10 cellular contexts compared by ENCODE assay signal in genomic region chr3:60081381-60082095, GRCh38.
DNase-seq lines count a peak whose midpoint lies in the region; ATAC-seq and TF ChIP-seq lines count a peak whose summit lies in the region.
"Had no signal": no experiment of that assay in that cellular context is flagged by ENCODE, and none has a peak within 500 bp of the region (broad histone marks: within the 10 kb centered on the region; RNA-seq: fewer than 3 reads in every experiment).

No MANE protein-coding gene starts in this region.

- no peak overlapping the region for H2AFZ ChIP-seq in OCI-LY3 (ENCODE audit: low read depth, low read length)

- peak overlapping the region; percentile 11; the same call in 1 of the 2 replicates for H3K4me3 ChIP-seq in OCI-LY3 (ENCODE audit: low read length)

- peak overlapping the region; percentile 26 for H3K4me2 ChIP-seq in OCI-LY3 (ENCODE audit: low read length)

- no peak for TF ChIP-seq CTCF in OCI-LY3 (IDR thresholded peaks at IDR 0.05; ENCODE audit: low read depth, low read length)

- peak overlapping the region; percentile 47 for H3K4me3 Mint-ChIP-seq in activated naive CD4-positive, alpha-beta T cell treated with anti-CD3 and anti-CD28 coated beads for 36 hours
- H3K4me3 Mint-ChIP-seq in stimulated activated memory B cell treated with anti-CD40 and anti-IgM and Interleukin-4, amounts not matched to agents 10 μg/mL and 1 μg/mL and 100 μg/mL, for 72 hours, result peak overlapping the region; percentile 10

- H3K36me3 ChIP-seq in OCI-LY3 (replicated peaks; ENCODE audit: low read depth, low read length), result no peaks in the 10 kb centered on the region

- H4K20me1 ChIP-seq in OCI-LY3 (ENCODE audit: insufficient read depth, low read length), result no peaks in the 10 kb centered on the region

- H3K9ac ChIP-seq in OCI-LY3 (ENCODE audit: low read length), result no peak overlapping the region

- H3K9me3 ChIP-seq in OCI-LY3 (ENCODE audit: insufficient read depth, low read length), result peaks cover 6% of the 10 kb centered on the region; the same call in 1 of the 2 replicates

- H3K4me1 ChIP-seq in OCI-LY3 (ENCODE audit: low read length), result peaks cover 16% of the 10 kb centered on the region

- ATAC-seq in HG02938 (IDR thresholded peaks at IDR 0.05; ENCODE audit: unreplicated experiment) (peak; percentile 67), HG03280 (IDR thresholded peaks at IDR 0.05; ENCODE audit: unreplicated experiment) (no peak)
- ATAC-seq in stimulated activated memory B cell treated with anti-CD40 and anti-IgM and Interleukin-4, amounts not matched to agents 10 μg/mL and 1 μg/mL and 100 μg/mL, for 72 hours, result peak; percentile 43

- no peaks in the 10 kb centered on the region for H3K79me2 ChIP-seq in OCI-LY3 (ENCODE audit: low read length)

- CTCF ChIA-PET in activated naive CD4-positive, alpha-beta T cell treated with anti-CD3 and anti-CD28 coated beads for 36 hours (lab: Charles Lee), result interaction anchor here (1.4 kb wide), 1 partner anchor 28 kb away, joined by 3 read pairs; no protein-coding TSS in a partner anchor

- peaks cover 5% of the 10 kb centered on the region for H3K9me3 Mint-ChIP-seq in activated naive CD4-positive, alpha-beta T cell treated with anti-CD3 and anti-CD28 coated beads for 36 hours
- H3K9me3 Mint-ChIP-seq in stimulated activated memory B cell treated with anti-CD40 and anti-IgM and Interleukin-4, amounts not matched to agents 10 μg/mL and 1 μg/mL and 100 μg/mL, for 72 hours, result no peaks in the 10 kb centered on the region

- H3K4me1 Mint-ChIP-seq in activated naive CD4-positive, alpha-beta T cell treated with anti-CD3 and anti-CD28 coated beads for 36 hours (ENCODE audit: low read depth), result peaks cover 67% of the 10 kb centered on the region
- H3K4me1 Mint-ChIP-seq in stimulated activated memory B cell treated with anti-CD40 and anti-IgM and Interleukin-4, amounts not matched to agents 10 μg/mL and 1 μg/mL and 100 μg/mL, for 72 hours, result peaks cover 38% of the 10 kb centered on the region

- H3K36me3 Mint-ChIP-seq in activated naive CD4-positive, alpha-beta T cell treated with anti-CD3 and anti-CD28 coated beads for 36 hours (ENCODE audit: low read depth), result peaks cover 21% of the 10 kb centered on the region
- H3K36me3 Mint-ChIP-seq in stimulated activated memory B cell treated with anti-CD40 and anti-IgM and Interleukin-4, amounts not matched to agents 10 μg/mL and 1 μg/mL and 100 μg/mL, for 72 hours, result no peaks in the 10 kb centered on the region

- no peaks in the 10 kb centered on the region for H3K27me3 Mint-ChIP-seq in activated naive CD4-positive, alpha-beta T cell treated with anti-CD3 and anti-CD28 coated beads for 36 hours (ENCODE audit: low read depth)
- no peaks in the 10 kb centered on the region for H3K27me3 Mint-ChIP-seq in stimulated activated memory B cell treated with anti-CD40 and anti-IgM and Interleukin-4, amounts not matched to agents 10 μg/mL and 1 μg/mL and 100 μg/mL, for 72 hours

- no peak overlapping the region for H3K27ac ChIP-seq in OCI-LY3 (ENCODE audit: low read length)

- H3K27ac Mint-ChIP-seq in activated naive CD4-positive, alpha-beta T cell treated with anti-CD3 and anti-CD28 coated beads for 36 hours, result peak overlapping the region; percentile 98
- H3K27ac Mint-ChIP-seq in stimulated activated memory B cell treated with anti-CD40 and anti-IgM and Interleukin-4, amounts not matched to agents 10 μg/mL and 1 μg/mL and 100 μg/mL, for 72 hours, result no peak overlapping the region

- peaks cover 16% of the 10 kb centered on the region for H3K27me3 ChIP-seq in OCI-LY3 (ENCODE audit: low read depth, low read length)

- intact Hi-C loops in activated naive CD4-positive, alpha-beta T cell treated with anti-CD3 and anti-CD28 coated beads for 36 hours (cut with micrococcal nuclease), result loop anchor here (2.0 to 10.0 kb wide), 9 partner anchors 17 to 1303 kb away; partner anchors contain the start of gene FHIT

- no peak for DNase-seq in activated naive CD4-positive, alpha-beta T cell treated with anti-CD3 and anti-CD28 coated beads for 36 hours
- no peak for DNase-seq in activated naive CD4-positive, alpha-beta T cell treated with anti-CD3 and anti-CD28 coated beads, Interleukin-2, amount 50 U/mL, for 16 hours
- DNase-seq in NCI-H82 (lab: John Stamatoyannopoulos, UW) (no peak), germinal center (ENCODE audit: low spot score) (no peak)
- DNase-seq: dermis blood vessel endothelial cell, NCI-H1092 had no signal
